Comparison of ENCODE assay signal across 19 cellular contexts in genomic region chr7:129646369-129647021, GRCh38. TPM values are rescaled to one million over a fixed set of nuclear protein-coding genes. Genes with fewer than 3 reads are reported as not detected.
DNase-seq lines count a peak whose midpoint lies in the region; ATAC-seq, FAIRE-seq and TF ChIP-seq lines count a peak whose summit lies in the region.
"Had no signal": no experiment of that assay in that cellular context is flagged by ENCODE, and none has a peak within 500 bp of the region (broad histone marks: within the 10 kb centered on the region; RNA-seq: fewer than 3 reads in every experiment).

No MANE protein-coding gene starts in this region.

- H3K27me3 ChIP-seq in Peyer's patch (no peaks in the 10 kb centered on the region), right lobe of liver (no peaks in the 10 kb centered on the region)

- FAIRE-seq in HTR-8/SVneo (lab: Jason Lieb, UNC), result no peak
- FAIRE-seq: D721Med had no signal

- H3K4me3 ChIP-seq in Peyer's patch, result no peak overlapping the region
- no peak overlapping the region for H3K4me3 ChIP-seq in right lobe of liver

- TF ChIP-seq POLR2A in Peyer's patch (IDR thresholded peaks at IDR 0.05), result no peak
- TF ChIP-seq POLR2A in right lobe of liver (IDR thresholded peaks at IDR 0.05), result no peak

- DNase-seq in Right ventricle myocardium superior (no peak), cardiac septum (ENCODE audit: low spot score) (no peak), T-helper 17 cell (no peak), iPS DF 19.7 (ENCODE audit: low read depth, low spot score) (peak; percentile 64), HTR-8/SVneo (ENCODE audit: insufficient read length, low spot score) (no peak), Peyer's patch (no peak), right lobe of liver (no peak)
- DNase-seq: activated CD4-positive, alpha-beta T cell treated with anti-CD3 and anti-CD28 coated beads, Interleukin-2, amount 50 U/mL, for 1 hour; anterior cingulate cortex; hippocampal formation; KG1; NCI-H1436; NK-92 treated with Interleukin-12 subunit alpha and Interleukin-12 subunit beta, amount 100 ng/mL, for 24 hours; SHP77; T-helper 9 cell had no signal

- 82% methylated on average over 4 of the region's 4 CpGs for WGBS in right lobe of liver (ENCODE audit: insufficient coverage, low coverage, low lambda C conversion rate, missing lambda C conversion rate)

- H3K4me3 Mint-ChIP-seq in T-helper 17 cell, result no peak overlapping the region
- H3K4me3 Mint-ChIP-seq: activated T-helper 1 cell treated with anti-CD3 and anti-CD28 coated beads, Interleukin-12 subunit alpha, Interleukin-12 subunit beta, Interleukin-2, Interleukin-4 antibody, amounts not matched to agents 30 ng/mL and 10 ng/mL and 1 ng/mL, durations not matched to agents 14 hours and 24 hours and 36 hours; stimulated activated naive CD8-positive, alpha-beta T cell treated with anti-CD3 and anti-CD28 coated beads, Interleukin-15, Interleukin-2, amounts not matched to agents 100 ng/mL and 50 ng/mL, for 24 hours had no signal

- H3K27me3 Mint-ChIP-seq in T-helper 17 cell, result no peaks in the 10 kb centered on the region
- H3K27me3 Mint-ChIP-seq: stimulated activated naive CD8-positive, alpha-beta T cell treated with anti-CD3 and anti-CD28 coated beads, Interleukin-15, Interleukin-2, amounts not matched to agents 100 ng/mL and 50 ng/mL, for 24 hours had no signal

- no peak overlapping the region for H3K27ac ChIP-seq in Peyer's patch
- no peak overlapping the region for H3K27ac ChIP-seq in right lobe of liver

- no peaks in the 10 kb centered on the region for H3K9me3 ChIP-seq in T-helper 17 cell (ENCODE audit: control insufficient read depth, low read length, poor library complexity, severe bottlenecking)
- no peaks in the 10 kb centered on the region for H3K9me3 ChIP-seq in Peyer's patch
- H3K9me3 ChIP-seq in right lobe of liver, result no peaks in the 10 kb centered on the region

- peak; percentile 77 for ATAC-seq in Right ventricle myocardium superior (ENCODE audit: poor library complexity)
- no peak for ATAC-seq in T-helper 17 cell
- no peak for ATAC-seq in GM18502 (IDR thresholded peaks at IDR 0.05; ENCODE audit: poor library complexity, unreplicated experiment)
- no peak for ATAC-seq in right lobe of liver

- H3K36me3 Mint-ChIP-seq in T-helper 17 cell (ENCODE audit: low read depth), result peaks cover 2% of the 10 kb centered on the region

- peak overlapping the region; percentile 39 for H3K27ac Mint-ChIP-seq in T-helper 17 cell
- H3K27ac Mint-ChIP-seq: activated T-helper 1 cell treated with anti-CD3 and anti-CD28 coated beads, Interleukin-12 subunit alpha, Interleukin-12 subunit beta, Interleukin-2, Interleukin-4 antibody, amounts not matched to agents 30 ng/mL and 10 ng/mL and 1 ng/mL, durations not matched to agents 14 hours and 24 hours and 36 hours; stimulated activated naive CD8-positive, alpha-beta T cell treated with anti-CD3 and anti-CD28 coated beads, Interleukin-15, Interleukin-2, amounts not matched to agents 100 ng/mL and 50 ng/mL, for 24 hours had no signal

- H3K36me3 ChIP-seq in Peyer's patch (no peaks in the 10 kb centered on the region), right lobe of liver (no peaks in the 10 kb centered on the region)

- TF ChIP-seq CTCF in Peyer's patch (IDR thresholded peaks at IDR 0.05) (no peak), right lobe of liver (IDR thresholded peaks at IDR 0.05) (no peak)

- no peaks in the 10 kb centered on the region for H3K4me1 ChIP-seq in Peyer's patch
- no peaks in the 10 kb centered on the region for H3K4me1 ChIP-seq in right lobe of liver

- intact Hi-C loops in Right ventricle myocardium superior (cut with DNase I) (no loop called here), cardiac septum (cut with DNase I) (loop anchor here (10.0 kb wide), 2 partner anchors 142 to 282 kb away; partner anchors contain the start of gene SMKR1), right lobe of liver (cut with DNase I) (no loop called here)

- peaks cover 16% of the 10 kb centered on the region for H3K4me1 Mint-ChIP-seq in T-helper 17 cell

RNA-seq across cellular contexts. Expression of gene NRF1, which starts 35.0 kb away (rescaled TPM):
- total RNA-seq in Right ventricle myocardium superior (9.0 TPM), cardiac septum (17.0 TPM), T-helper 17 cell (10 to 100 TPM; 33.7 to 33.9 TPM), Peyer's patch (10 to 100 TPM; 11.2 to 27.2 (median 16.5) TPM), right lobe of liver (1 to 10 TPM; 3.9 to 6.8 (median 5.3) TPM)
